In the genomic region with DNA sequence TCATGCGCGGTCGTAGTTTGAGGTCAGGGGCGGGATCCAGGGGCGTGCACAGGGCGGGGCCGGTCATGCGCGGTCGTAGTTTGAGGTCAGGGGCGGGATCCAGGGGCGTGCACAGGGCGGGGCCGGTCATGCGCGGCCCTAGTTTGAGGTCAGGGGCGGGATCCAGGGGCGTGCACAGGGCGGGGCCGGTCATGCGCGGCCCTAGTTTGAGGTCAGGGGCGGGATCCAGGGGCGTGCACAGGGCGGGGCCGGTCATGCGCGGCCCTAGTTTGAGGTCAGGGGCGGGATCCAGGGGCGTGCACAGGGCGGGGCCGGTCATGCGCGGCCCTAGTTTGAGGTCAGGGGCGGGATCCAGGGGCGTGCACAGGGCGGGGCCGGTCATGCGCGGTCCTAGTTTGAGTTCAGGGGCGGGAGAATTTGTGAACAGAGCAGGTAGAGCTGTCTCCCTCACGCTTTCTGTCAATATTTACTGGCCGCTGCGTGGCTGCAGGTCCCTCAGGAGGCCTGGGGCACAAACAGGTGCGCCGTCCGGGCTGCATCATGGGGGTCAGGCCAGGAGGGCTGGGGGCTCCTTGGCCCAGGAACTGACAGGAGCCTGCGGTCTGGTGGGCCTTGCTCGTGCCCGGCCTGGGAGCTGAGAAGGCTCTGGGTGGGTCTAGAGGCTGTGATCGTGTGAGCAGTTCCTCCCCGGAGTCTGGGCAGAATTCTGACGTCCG, we compare ENCODE assay signal across 9 cellular contexts. TPM values are rescaled to one million over a fixed set of nuclear protein-coding genes. Genes with fewer than 3 reads are reported as not detected.
DNase-seq lines count a peak whose midpoint lies in the region; ATAC-seq and TF ChIP-seq lines count a peak whose summit lies in the region.
"Not testable (repeated sequence)": the region's sequence is repeated elsewhere in the genome, so short reads cannot be mapped to it uniquely, and the experiment has no call there.
"Had no signal": no experiment of that assay in that cellular context is flagged by ENCODE, and none has a peak within 500 bp of the region (broad histone marks: within the 10 kb centered on the region; RNA-seq: fewer than 3 reads in every experiment).

No MANE protein-coding gene starts in this region.

- peak overlapping the region; percentile 58 for H3K27ac ChIP-seq in HUES48 (ENCODE audit: low read depth, low read length)
- H3K27ac ChIP-seq in right cardiac atrium (ENCODE audit: low read length): peak overlapping the region; percentile 86
- peak overlapping the region in 4 of 8 donors; percentile 30 to 71 (median 47) for H3K27ac ChIP-seq in spleen

- H3K4me1 Mint-ChIP-seq in activated T-cell treated with anti-CD3 and anti-CD28 coated beads, Interleukin-2, amount 50 U/mL, for 4 hours (ENCODE audit: low read depth): peaks cover 17% of the 10 kb centered on the region
- H3K4me1 Mint-ChIP-seq in naive thymus-derived CD8-positive, alpha-beta T cell: peaks cover 4 to 24% (median 17%) of the 10 kb centered on the region in 4 donors

- TF ChIP-seq POLR2A in spleen (IDR thresholded peaks at IDR 0.05): not testable (repeated sequence)

- not testable (repeated sequence) for H3K36me3 Mint-ChIP-seq in activated T-cell treated with anti-CD3 and anti-CD28 coated beads, Interleukin-2, amount 50 U/mL, for 4 hours (ENCODE audit: insufficient read depth); naive thymus-derived CD8-positive, alpha-beta T cell

- WGBS in right cardiac atrium: 33% methylated on average over 32 of the region's 54 CpGs
- 26 to 64% (median 36%) methylated on average over 12 to 36 of the region's 54 CpGs; no CpG with 5 or more reads in 1 of the 5 donors for WGBS in spleen, 5 donors

- H3K4me3 Mint-ChIP-seq in activated T-cell treated with anti-CD3 and anti-CD28 coated beads, Interleukin-2, amount 50 U/mL, for 4 hours: peak overlapping the region; percentile 56
- peak overlapping the region; percentile 39 to 85 (median 68) for H3K4me3 Mint-ChIP-seq in naive thymus-derived CD8-positive, alpha-beta T cell

- peaks cover 20% of the 10 kb centered on the region for H3K27me3 Mint-ChIP-seq in activated T-cell treated with anti-CD3 and anti-CD28 coated beads, Interleukin-2, amount 50 U/mL, for 4 hours (ENCODE audit: low read depth)
- peaks cover 5 to 15% (median 10%) of the 10 kb centered on the region in 5 donors for H3K27me3 Mint-ChIP-seq in naive thymus-derived CD8-positive, alpha-beta T cell

- H3K9me3 Mint-ChIP-seq in activated T-cell treated with anti-CD3 and anti-CD28 coated beads, Interleukin-2, amount 50 U/mL, for 4 hours; naive thymus-derived CD8-positive, alpha-beta T cell: not testable (repeated sequence)

- intact Hi-C loops in right cardiac atrium (cut with DNase I); spleen (cut with DNase I; ENCODE audit: low total_unique reads): not testable (repeated sequence)

- H3K27ac Mint-ChIP-seq in naive thymus-derived CD8-positive, alpha-beta T cell: peak overlapping the region in 5 of 10 donors; percentile 21 to 93 (median 84)

- POLR2A ChIA-PET in naive thymus-derived CD8-positive, alpha-beta T cell (lab: Charles Lee): interaction anchor here (1.2 kb wide), 1 partner anchor 14 kb away, joined by 6 read pairs; no protein-coding TSS in a partner anchor

- H3K36me3 ChIP-seq in HUES48 (ENCODE audit: control insufficient read depth, insufficient read depth, low read length); spleen: not testable (repeated sequence)

- not testable (repeated sequence) for ATAC-seq in activated T-cell treated with anti-CD3 and anti-CD28 coated beads, Interleukin-2, amount 50 U/mL, for 4 hours
- peak in 1 of 2 donors; percentile 31 for ATAC-seq in right cardiac atrium
- peak in 1 of 2 donors; percentile 29 for ATAC-seq in naive thymus-derived CD8-positive, alpha-beta T cell

- not testable (repeated sequence) for H3K9me3 ChIP-seq in HUES48 (ENCODE audit: control insufficient read depth, insufficient read depth, low read length); right cardiac atrium (ENCODE audit: control insufficient read depth, low read length)
- peaks cover 0 to 23% (median 4%) of the 10 kb centered on the region in 8 donors for H3K9me3 ChIP-seq in spleen

- not testable (repeated sequence) for H3K27me3 ChIP-seq in HUES48 (ENCODE audit: control insufficient read depth, insufficient read depth, low read length); right cardiac atrium (ENCODE audit: control insufficient read depth, insufficient read depth)
- H3K27me3 ChIP-seq in spleen (replicated peaks in 1 of 7): peaks cover 0 to 29% (median 5%) of the 10 kb centered on the region in 7 donors

- TF ChIP-seq CTCF in spleen (IDR thresholded peaks at IDR 0.05 in 8 of 11, conservative IDR thresholded peaks at IDR 0.05 in 3 of 11): not testable (repeated sequence)

- H3K4me1 ChIP-seq in HUES48 (ENCODE audit: control insufficient read depth, insufficient read depth, low read length); right cardiac atrium (ENCODE audit: control insufficient read depth, insufficient read depth, low read length): not testable (repeated sequence)
- H3K4me1 ChIP-seq in spleen: peaks cover 0 to 22% (median 7%) of the 10 kb centered on the region in 6 donors

- H3K9ac ChIP-seq in HUES48 (ENCODE audit: low read depth, low read length): not testable (repeated sequence)

- H3K4me3 ChIP-seq in HUES48 (ENCODE audit: low read depth, low read length) (peak overlapping the region; percentile 59), right cardiac atrium (ENCODE audit: low read length) (peak overlapping the region; percentile 17), spleen (peak overlapping the region in 3 of 8 donors; percentile 19 to 45 (median 30))

- DNase-seq in SHP77 (lab: John Stamatoyannopoulos, UW): peak; percentile 52 to 67
- not testable (repeated sequence) for DNase-seq in activated T-cell treated with anti-CD3 and anti-CD28 coated beads, Interleukin-2, amount 50 U/mL, for 4 hours
- DNase-seq in cerebellar cortex (ENCODE audit: low spot score): peak; percentile 47
- peak in 1 of 3 donors; percentile 57 for DNase-seq in right cardiac atrium
- peak in 9 of 10 donors; percentile 19 to 74 (median 56) for DNase-seq in naive thymus-derived CD8-positive, alpha-beta T cell
- peak; percentile 89 for DNase-seq in spleen

RNA-seq across cellular contexts. Expression of gene TMEM255B, which starts 32.8 kb away (rescaled TPM):
- 1 to 10 TPM; 1.1 to 1.4 (median 1.3) TPM for total RNA-seq in activated T-cell treated with anti-CD3 and anti-CD28 coated beads, Interleukin-2, amount 50 U/mL, for 4 hours
- 1 to 10 TPM; 6.2 to 9.9 (median 8.8) TPM for total RNA-seq in right cardiac atrium
- polyA plus RNA-seq in right cardiac atrium: 7.8 TPM
- under 1 TPM; 0.71 to 0.75 TPM for total RNA-seq in naive thymus-derived CD8-positive, alpha-beta T cell
- under 1 TPM in 2 of 3 donors, not detected in 1; 0.02 to 0.07 TPM for polyA plus RNA-seq in naive thymus-derived CD8-positive, alpha-beta T cell
- 10 to 100 TPM in 6 of 7 donors, 1 to 10 TPM in 1; 5.7 to 26.9 (median 22.2) TPM for total RNA-seq in spleen
- 10 to 100 TPM in 2 of 3 donors, 1 to 10 TPM in 1; 6.0 to 13.0 (median 10.3) TPM for polyA plus RNA-seq in spleen

RNA-seq across cellular contexts. Expression of gene GRK1, which starts 59.2 kb away (rescaled TPM):
- total RNA-seq in activated T-cell treated with anti-CD3 and anti-CD28 coated beads, Interleukin-2, amount 50 U/mL, for 4 hours: under 1 TPM in 1 of 3 donors, not detected in 2; 0.05 TPM
- total RNA-seq in right cardiac atrium (under 1 TPM in 2 of 4 donors, not detected in 2; 0.24 to 0.66 TPM), spleen (not detected)
- polyA plus RNA-seq in right cardiac atrium (0.43 TPM), spleen (not detected)
- total RNA-seq in naive thymus-derived CD8-positive, alpha-beta T cell: not detected
- polyA plus RNA-seq in naive thymus-derived CD8-positive, alpha-beta T cell: not detected
- total RNA-seq: endothelial cell of umbilical vein; T-helper 2 cell treated with Interferon-gamma antibody and Interleukin-4, amounts not matched to agents 100 ng/mL and 5 ng/mL, for 36 hours had no signal
- polyA plus RNA-seq: endothelial cell of umbilical vein had no signal
